Comparison of ENCODE assay signal across 25 cellular contexts in the genomic region with DNA sequence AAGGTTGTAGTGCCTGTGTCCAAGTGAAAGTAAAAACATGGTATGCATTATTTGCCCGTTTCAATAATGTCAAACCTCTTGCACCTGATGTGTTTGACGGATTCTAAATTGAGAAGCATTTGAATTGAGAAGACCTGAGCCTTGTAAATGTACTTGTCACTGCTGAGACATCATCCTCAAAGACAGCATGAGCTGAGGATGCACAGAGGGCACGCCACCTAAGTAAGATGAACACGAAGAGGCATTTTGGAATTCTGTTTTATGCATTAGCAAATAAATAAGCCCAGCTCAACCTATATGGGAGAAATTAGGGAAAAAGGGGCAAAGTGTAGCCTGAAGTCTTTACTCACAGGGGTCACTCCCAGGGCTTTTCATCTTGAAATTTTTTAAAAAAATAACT.
"Had no signal": no experiment of that assay in that cellular context is flagged by ENCODE, and none has a peak within 500 bp of the region (broad histone marks: within the 10 kb centered on the region; RNA-seq: fewer than 3 reads in every experiment).

No MANE protein-coding gene starts in this region.

- H3K4me1 ChIP-seq: stomach, suprapubic skin, testis, thyroid gland, tibial nerve, transverse colon, upper lobe of left lung, upper lobe of right lung, uterus, vagina had no signal

- H3K27ac ChIP-seq: stomach, suprapubic skin, testis, thoracic aorta, thyroid gland, tibial nerve, transverse colon, upper lobe of left lung, upper lobe of right lung, uterus, vagina had no signal

- H3K27me3 ChIP-seq: stomach, suprapubic skin, testis, thyroid gland, tibial nerve, transverse colon, upper lobe of left lung, upper lobe of right lung, uterus, vagina had no signal

- H3K36me3 ChIP-seq: stomach, suprapubic skin, thoracic aorta, thyroid gland, tibial nerve, transverse colon, upper lobe of left lung, upper lobe of right lung, uterus, vagina had no signal

- ATAC-seq: stimulated activated effector memory CD8-positive, alpha-beta T cell treated with anti-CD3 and anti-CD28 coated beads, Interleukin-12 subunit alpha, Interleukin-12 subunit beta, amount 100 ng/mL, for 72 hours; stimulated activated memory B cell treated with anti-CD40 and anti-IgM and Interleukin-4, amounts not matched to agents 10 μg/mL and 1 μg/mL and 100 μg/mL, for 72 hours; stimulated activated naive B cell treated with anti-CD40 and anti-IgM and Interleukin-4, amounts not matched to agents 10 μg/mL and 1 μg/mL and 100 μg/mL, for 72 hours; stimulated activated naive CD8-positive, alpha-beta T cell treated with anti-CD3 and anti-CD28 coated beads, Interleukin-15, amount 100 ng/mL, for 72 hours; stimulated activated naive CD8-positive, alpha-beta T cell treated with anti-CD3 and anti-CD28 coated beads, Interleukin-15, Interleukin-2, amounts not matched to agents 100 U/mL and 50 U/mL, for 24 hours; upper lobe of right lung had no signal

- H3K4me3 ChIP-seq: stomach, suprapubic skin, testis, thoracic aorta, thyroid gland, tibial nerve, transverse colon, upper lobe of left lung, upper lobe of right lung, uterus, vagina had no signal

- DNase-seq: stimulated activated CD4-positive, alpha-beta T cell treated with anti-CD3 and anti-CD28 coated beads, Interleukin-2, amount 100 ng/mL, for 48 hours; stimulated activated CD4-positive, alpha-beta T cell treated with anti-CD3 and anti-CD28 coated beads, Interleukin-4, amount 100 ng/mL, for 1 hour; stimulated activated CD4-positive, alpha-beta T cell treated with anti-CD3 and anti-CD28 coated beads, Interleukin-4, amount 100 ng/mL, for 24 hours; stimulated activated CD4-positive, alpha-beta T cell treated with anti-CD3 and anti-CD28 coated beads, Interleukin-4, amount 100 ng/mL, for 4 hours; stimulated activated CD8-positive, alpha-beta memory T cell treated with anti-CD3 and anti-CD28 coated beads, Interleukin-4, amount 100 ng/mL, for 48 hours; stimulated activated naive B cell treated with anti-CD40 and anti-IgM and Interleukin-4, amounts not matched to agents 10 μg/mL and 1 μg/mL and 100 μg/mL, for 72 hours; stimulated activated naive CD4-positive, alpha-beta T cell; stimulated activated naive CD4-positive, alpha-beta T cell treated with Interleukin-2 at 50 U/mL for 16 hours; stimulated activated naive CD8-positive, alpha-beta T cell treated with anti-CD3 and anti-CD28 coated beads, Interleukin-15, amount 100 ng/mL, for 72 hours; stimulated activated naive CD8-positive, alpha-beta T cell treated with anti-CD3 and anti-CD28 coated beads, Interleukin-15, Interleukin-2, amounts not matched to agents 100 U/mL and 50 U/mL, for 24 hours; stomach; substantia nigra; testis; thyroid gland; transverse colon; trophoblast cell; upper lobe of left lung; upper lobe of right lung; uterus had no signal

- H3K9me3 ChIP-seq: testis, thoracic aorta, thyroid gland, tibial nerve, transverse colon, upper lobe of left lung, upper lobe of right lung, uterus, vagina had no signal
